ENCODE assay signal across 8 cellular contexts in the genomic region with DNA sequence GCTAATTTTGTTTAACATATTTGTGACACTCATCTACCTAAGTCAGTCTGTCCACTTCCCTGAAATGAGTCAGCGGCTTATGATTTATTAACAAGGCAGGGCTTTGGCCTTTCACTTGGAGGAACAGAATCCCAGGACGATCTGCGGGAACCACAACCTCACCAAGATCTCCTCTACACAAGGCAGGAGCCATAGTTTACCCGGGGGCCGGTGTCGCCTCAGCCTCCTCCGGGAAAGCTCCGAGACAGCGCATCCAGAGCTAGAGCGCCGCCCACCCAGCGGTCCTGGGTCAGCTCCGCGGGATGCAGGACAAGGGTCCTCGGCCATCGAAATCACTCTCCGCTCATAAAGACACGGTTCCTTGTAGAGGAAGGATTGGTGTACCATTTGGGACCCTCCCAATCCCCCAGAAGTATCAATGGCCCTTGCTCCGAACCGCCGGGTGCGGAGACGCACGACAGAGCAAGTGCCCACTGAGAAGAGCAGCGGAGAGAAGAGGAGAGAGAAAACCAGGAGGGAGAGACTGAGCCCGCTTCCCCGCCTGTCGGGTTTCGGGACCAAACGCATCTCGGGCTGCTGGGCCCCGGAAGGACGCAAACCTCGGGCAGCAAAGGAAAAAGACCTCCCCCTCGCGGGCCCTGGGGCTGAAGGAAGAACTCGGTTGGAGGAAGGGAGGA. TPM values are rescaled to one million over a fixed set of nuclear protein-coding genes. Genes with fewer than 3 reads are reported as not detected.
DNase-seq lines count a peak whose midpoint lies in the region; ATAC-seq and TF ChIP-seq lines count a peak whose summit lies in the region.

No MANE protein-coding gene starts in this region.

- H3F3A ChIP-seq in PC-3 (ENCODE audit: low read length, unreplicated experiment) = no peaks in the 10 kb centered on the region

- peak overlapping the region; percentile 37 for H3K9ac ChIP-seq in PC-3 (ENCODE audit: low read length)

- BruUV-seq in PC-3 (replicated peaks; lab: Mats Ljungman, UMichigan) = TSS peak; percentile 92

- H3K9me3 ChIP-seq in PC-3 (ENCODE audit: low read length) = no peaks in the 10 kb centered on the region

- TF ChIP-seq CTCF in PC-3 (conservative IDR thresholded peaks at IDR 0.05; ENCODE audit: low read depth, low read length) (no peak), glutamatergic neuron (IDR thresholded peaks at IDR 0.05; ENCODE audit: partially characterized antibody, unreplicated experiment) (no peak)

- H3K4me3 ChIP-seq in PC-3 (ENCODE audit: low read length) = no peak overlapping the region

- H3K9me3 Mint-ChIP-seq in glutamatergic neuron (ENCODE audit: unreplicated experiment) = peaks cover 1% of the 10 kb centered on the region

- no peaks in the 10 kb centered on the region for H3K36me3 Mint-ChIP-seq in glutamatergic neuron (ENCODE audit: unreplicated experiment)

- ATAC-seq in GM21381 (IDR thresholded peaks at IDR 0.05; ENCODE audit: unreplicated experiment) (peak; percentile 42), PC-3 (peak; percentile 66), HG02970 (IDR thresholded peaks at IDR 0.05; ENCODE audit: low FRiP score, unreplicated experiment) (no peak)

- no peaks in the 10 kb centered on the region for H3K36me3 ChIP-seq in PC-3 (ENCODE audit: low read depth, low read length)

- peaks cover 6% of the 10 kb centered on the region for H3K27me3 Mint-ChIP-seq in glutamatergic neuron (ENCODE audit: unreplicated experiment)

- peak overlapping the region; percentile 77 for H3K27ac ChIP-seq in PC-3 (ENCODE audit: low read length)

- no peaks in the 10 kb centered on the region for H3K27me3 ChIP-seq in PC-3 (ENCODE audit: low read length)

- H4K20me1 ChIP-seq in PC-3 (ENCODE audit: low read length) = no peaks in the 10 kb centered on the region

- H3K4me3 Mint-ChIP-seq in glutamatergic neuron (ENCODE audit: unreplicated experiment) = peak overlapping the region; percentile 84

- H3K9me2 ChIP-seq in PC-3 (replicated peaks; ENCODE audit: low read length) = no peaks in the 10 kb centered on the region

- intact Hi-C loops in PC-3 (cut with micrococcal nuclease) = loop anchor here (2.0 kb wide), 2 partner anchors 25 to 79 kb away; no protein-coding TSS in a partner anchor

- peak overlapping the region; percentile 57 for H3K4me2 ChIP-seq in PC-3 (ENCODE audit: low read length)

- H2AFZ ChIP-seq in PC-3 (ENCODE audit: low read length) = 0 out of 2 replicates have a peak overlapping the region, but pooled peaks have one; percentile 19

- DNase-seq in PC-3 = peak; percentile 94
- peak; percentile 61 for DNase-seq in glutamatergic neuron
- peak; percentile 45 for DNase-seq in putamen (ENCODE audit: low spot score)
- DNase-seq in activated effector memory CD4-positive, alpha-beta T cell treated with anti-CD3 and anti-CD28 coated beads, Interleukin-2, amount 50 U/mL, for 16 hours = no peak
- DNase-seq in activated naive CD4-positive, alpha-beta T cell treated with Interleukin-2 at 50 U/mL for 16 hours = no peak
- DNase-seq in DMS79 treated with DMSO at 0.1 percent for 48 hours (lab: John Stamatoyannopoulos, UW) = no peak

- H3K4me1 Mint-ChIP-seq in glutamatergic neuron (ENCODE audit: low read depth, unreplicated experiment) = peaks cover 17% of the 10 kb centered on the region

- no peaks in the 10 kb centered on the region for H3K79me2 ChIP-seq in PC-3 (ENCODE audit: low read length)

- peak overlapping the region; percentile 80 for H3K27ac Mint-ChIP-seq in glutamatergic neuron (ENCODE audit: unreplicated experiment)

- POLR2A ChIA-PET in PC-3 (lab: Charles Lee; ENCODE audit: unreplicated experiment) = no interaction called here

- CTCF ChIA-PET in PC-3 (lab: Charles Lee) = no interaction called here

- peaks cover 58% of the 10 kb centered on the region for H3K4me1 ChIP-seq in PC-3 (ENCODE audit: insufficient read depth, low read length)

RNA-seq across cellular contexts. Expression of gene ALCAM, which starts 13.1 kb away (rescaled TPM):
- total RNA-seq in PC-3 (2014; rRNA removed) (168 and 169 TPM in 2 replicates), glutamatergic neuron (ENCODE audit: unreplicated experiment) (115 TPM)

Comparison
In these comparisons a context has a peak if more than half of its experiments do, and no peak if none do; other contexts are left out.
1. DNase-seq: peak in PC-3 (single experiment), glutamatergic neuron (single experiment) and putamen (single experiment); none in activated effector memory CD4-positive, alpha-beta T cell treated with anti-CD3 and anti-CD28 coated beads, Interleukin-2, amount 50 U/mL, for 16 hours (single experiment), activated naive CD4-positive, alpha-beta T cell treated with Interleukin-2 at 50 U/mL for 16 hours (single experiment) and DMS79 treated with DMSO at 0.1 percent for 48 hours (single experiment).